27 cellular contexts compared by ENCODE assay signal in the genomic region with DNA sequence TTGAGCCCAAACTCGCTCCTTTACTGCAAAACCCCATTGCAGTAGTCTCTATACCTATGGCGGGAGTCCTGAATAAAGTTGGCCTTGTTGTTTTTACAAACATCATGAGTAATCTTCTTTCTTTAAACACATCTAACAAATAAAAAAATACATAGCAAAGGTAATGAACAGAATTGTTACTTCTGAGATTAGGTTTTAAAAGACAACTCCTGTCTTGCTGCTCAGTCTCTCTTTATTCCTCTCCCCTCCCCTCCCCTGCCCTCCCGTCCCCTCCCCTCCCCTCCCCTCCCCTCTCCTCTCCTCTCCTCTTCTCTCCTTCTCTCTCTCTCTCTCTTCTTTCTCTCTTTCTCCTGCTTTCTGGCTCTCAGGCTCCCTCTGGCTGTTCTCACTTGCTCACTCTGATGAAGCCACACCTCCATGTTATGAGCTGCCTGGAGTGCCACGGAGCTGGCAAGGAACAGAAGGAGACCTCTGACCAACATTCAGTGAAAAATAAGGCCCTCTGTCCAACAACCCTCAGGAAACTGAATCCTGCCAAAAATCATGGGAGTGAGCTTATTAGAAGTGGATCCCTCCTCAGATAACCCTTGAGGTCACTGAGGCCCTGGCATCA.
DNase-seq lines count a peak whose midpoint lies in the region; ATAC-seq, FAIRE-seq and TF ChIP-seq lines count a peak whose summit lies in the region.
"Had no signal": no experiment of that assay in that cellular context is flagged by ENCODE, and none has a peak within 500 bp of the region (broad histone marks: within the 10 kb centered on the region; RNA-seq: fewer than 3 reads in every experiment).

No MANE protein-coding gene starts in this region.

- H3K27me3 ChIP-seq in K562 (ENCODE audit: control insufficient read depth in 2 of 2, insufficient read depth in 2 of 2, low read length in 2 of 2) (no peaks in the 10 kb centered on the region), upper lobe of right lung (no peaks in the 10 kb centered on the region)
- H3K27me3 ChIP-seq: heart left ventricle, MG63, neutrophil had no signal

- in situ Hi-C loops in K562 (cut with MboI), result no loop called here

- no TSS peak for BruUV-seq in K562 (replicated peaks; lab: Mats Ljungman, UMichigan)

- H3K4me1 ChIP-seq in K562 (replicated peaks in 1 of 2; ENCODE audit: control insufficient read depth in 2 of 2, insufficient read depth in 2 of 2, low read length in 2 of 2) (no peaks in the 10 kb centered on the region), upper lobe of right lung (no peaks in the 10 kb centered on the region)
- H3K4me1 ChIP-seq: heart left ventricle had no signal

- no peak overlapping the region for H2AFZ ChIP-seq in K562 (ENCODE audit: low read depth, low read length)
- H2AFZ ChIP-seq: GM23248 had no signal

- H3K4me3 ChIP-seq in K562 (no peak overlapping the region), upper lobe of right lung (no peak overlapping the region)
- H3K4me3 ChIP-seq: GM23248, heart left ventricle, MG63, smooth muscle cell, thoracic aorta had no signal

- CTCF ChIA-PET in K562 (lab: Yijun Ruan, JAX; ENCODE audit: low intra/inter-chr PET ratio), result interaction anchor here (0.5 to 0.6 kb wide), 2 partner anchors 338 to 365 kb away, joined by 3 read pairs; no protein-coding TSS in a partner anchor

- no peaks in the 10 kb centered on the region for H3K4me1 Mint-ChIP-seq in activated naive CD8-positive, alpha-beta T cell treated with anti-CD3 and anti-CD28 coated beads, Interleukin-2, amount 50 U/mL, for 24 hours
- H3K4me1 Mint-ChIP-seq: IgD-negative memory B cell; immature natural killer cell; stimulated activated naive B cell treated with anti-CD40 and anti-IgM and Interleukin-4, amounts not matched to agents 10 μg/mL and 1 μg/mL and 100 μg/mL, for 72 hours had no signal

- H4K20me1 ChIP-seq in K562 (replicated peaks; ENCODE audit: control insufficient read depth, insufficient read depth, low read length), result no peaks in the 10 kb centered on the region

- no peak overlapping the region for H3K9ac ChIP-seq in K562 (ENCODE audit: insufficient read depth in 1 of 2, low read depth in 2 of 2, low read length in 2 of 2)
- H3K9ac ChIP-seq: GM23248 had no signal

- H3K27ac ChIP-seq in K562 (ENCODE audit: extremely low read depth, low read depth, low read length) (no peak overlapping the region), upper lobe of right lung (no peak overlapping the region)
- H3K27ac ChIP-seq: epithelial cell of prostate, GM23248, heart left ventricle, neutrophil, thoracic aorta had no signal

- TF ChIP-seq CTCF in K562 (IDR thresholded peaks at IDR 0.05 in 2 of 3, conservative IDR thresholded peaks at IDR 0.05 in 1 of 3; ENCODE audit: insufficient read depth in 2 of 3, low read depth in 1 of 3, low read length in 3 of 3), result no peak
- no peak for TF ChIP-seq CTCF in upper lobe of right lung (IDR thresholded peaks at IDR 0.05)

- H3K9me3 ChIP-seq in K562 (replicated peaks; ENCODE audit: control insufficient read depth, insufficient read depth, low read depth, low read length) (no peaks in the 10 kb centered on the region; the same call in 1 of the 2 replicates), upper lobe of right lung (no peaks in the 10 kb centered on the region)
- H3K9me3 ChIP-seq: heart left ventricle, MG63, neutrophil, thoracic aorta had no signal

- TF ChIP-seq POLR2A in K562 (conservative IDR thresholded peaks at IDR 0.05), result no peak

- H3K9me3 Mint-ChIP-seq in activated naive CD8-positive, alpha-beta T cell treated with anti-CD3 and anti-CD28 coated beads, Interleukin-2, amount 50 U/mL, for 24 hours, result peaks cover 5% of the 10 kb centered on the region

- no peaks in the 10 kb centered on the region for H3K79me2 ChIP-seq in K562 (ENCODE audit: control insufficient read depth, insufficient read depth, low read length)

- intact Hi-C loops in K562 (cut with micrococcal nuclease), result no loop called here
- intact Hi-C loops in upper lobe of right lung (cut with DNase I), result no loop called here

- TF ChIP-seq EP300 in K562 (IDR thresholded peaks at IDR 0.05; ENCODE audit: low read length), result no peak

- H3K4me2 ChIP-seq in K562 (ENCODE audit: insufficient read depth, low read length), result no peak overlapping the region
- H3K4me2 ChIP-seq: smooth muscle cell had no signal

- ATAC-seq in K562, result no peak
- ATAC-seq in upper lobe of right lung, result peak; percentile 33
- no peak for ATAC-seq in activated naive CD8-positive, alpha-beta T cell treated with anti-CD3 and anti-CD28 coated beads, Interleukin-2, amount 50 U/mL, for 24 hours
- ATAC-seq in GM18867 (IDR thresholded peaks at IDR 0.05; ENCODE audit: unreplicated experiment), result no peak
- ATAC-seq: activated CD4-positive, CD25-positive, alpha-beta regulatory T cell treated with anti-CD3 and anti-CD28 coated beads, Interleukin-2, amount 50 U/mL, for 24 hours; heart left ventricle; stimulated activated naive B cell treated with anti-CD40 and anti-IgM and Interleukin-4, amounts not matched to agents 10 μg/mL and 1 μg/mL and 100 μg/mL, for 72 hours had no signal

- TF ChIP-seq RAD21 in K562 (CRISPR knock-in tag; conservative IDR thresholded peaks at IDR 0.05 in 1 of 2, IDR thresholded peaks at IDR 0.05 in 1 of 2), result no peak

- no peaks in the 10 kb centered on the region for H3K27me3 Mint-ChIP-seq in activated naive CD8-positive, alpha-beta T cell treated with anti-CD3 and anti-CD28 coated beads, Interleukin-2, amount 50 U/mL, for 24 hours
- H3K27me3 Mint-ChIP-seq: IgD-negative memory B cell; stimulated activated naive B cell treated with anti-CD40 and anti-IgM and Interleukin-4, amounts not matched to agents 10 μg/mL and 1 μg/mL and 100 μg/mL, for 72 hours had no signal

- no peak overlapping the region for H3K4me3 Mint-ChIP-seq in activated naive CD8-positive, alpha-beta T cell treated with anti-CD3 and anti-CD28 coated beads, Interleukin-2, amount 50 U/mL, for 24 hours
- H3K4me3 Mint-ChIP-seq: IgD-negative memory B cell; immature natural killer cell; stimulated activated naive B cell treated with anti-CD40 and anti-IgM and Interleukin-4, amounts not matched to agents 10 μg/mL and 1 μg/mL and 100 μg/mL, for 72 hours had no signal

- POLR2A ChIA-PET in K562 (lab: Yijun Ruan, JAX), result no interaction called here

- WGBS in K562 (ENCODE audit: insufficient coverage, low coverage, missing lambda C conversion rate), result 0% methylated on average over 4 of the region's 4 CpGs

- DNase-seq in NCI-H82 (lab: John Stamatoyannopoulos, UW) (peak; percentile 34), NCI-H82 treated with DMSO at 0.1 percent for 48 hours (lab: John Stamatoyannopoulos, UW; ENCODE audit: unreplicated experiment) (no peak), K562 (ENCODE audit: extremely low read depth in 1 of 4, low spot score in 3 of 4) (no peak), left kidney (ENCODE audit: low read depth, low spot score) (peak; percentile 15), upper lobe of right lung (no peak), HUDEP-2 (lab: John Stamatoyannopoulos, UW; ENCODE audit: unreplicated experiment in 76 of 76) (no peak)
- DNase-seq in activated naive CD8-positive, alpha-beta T cell treated with anti-CD3 and anti-CD28 coated beads, Interleukin-2, amount 50 U/mL, for 24 hours, result no peak
- DNase-seq: 8988T; activated naive CD4-positive, alpha-beta T cell; activated T-cell treated with anti-CD3 and anti-CD28 coated beads, Interleukin-2, amount 50 U/mL, for 1 hour; AML-193; DND-41; GM23248; heart left ventricle; immature natural killer cell; MG63; NCI-H1417 treated with DMSO at 0.1 percent for 48 hours; NCI-H526 treated with DMSO at 0.1 percent for 48 hours; stimulated activated naive B cell treated with anti-CD40 and anti-IgM and Interleukin-4, amounts not matched to agents 10 μg/mL and 1 μg/mL and 100 μg/mL, for 72 hours; SW 1271 had no signal

- H3K27ac Mint-ChIP-seq in activated naive CD8-positive, alpha-beta T cell treated with anti-CD3 and anti-CD28 coated beads, Interleukin-2, amount 50 U/mL, for 24 hours, result no peak overlapping the region
- H3K27ac Mint-ChIP-seq: IgD-negative memory B cell; immature natural killer cell; stimulated activated naive B cell treated with anti-CD40 and anti-IgM and Interleukin-4, amounts not matched to agents 10 μg/mL and 1 μg/mL and 100 μg/mL, for 72 hours had no signal

- no peaks in the 10 kb centered on the region for H3K36me3 Mint-ChIP-seq in activated naive CD8-positive, alpha-beta T cell treated with anti-CD3 and anti-CD28 coated beads, Interleukin-2, amount 50 U/mL, for 24 hours (ENCODE audit: low read depth)
- H3K36me3 Mint-ChIP-seq: IgD-negative memory B cell; immature natural killer cell; stimulated activated naive B cell treated with anti-CD40 and anti-IgM and Interleukin-4, amounts not matched to agents 10 μg/mL and 1 μg/mL and 100 μg/mL, for 72 hours had no signal

- H3K36me3 ChIP-seq in K562 (ENCODE audit: control insufficient read depth, insufficient read depth, low read length) (no peaks in the 10 kb centered on the region), upper lobe of right lung (no peaks in the 10 kb centered on the region)
- H3K36me3 ChIP-seq: heart left ventricle, MG63, neutrophil, thoracic aorta had no signal

- FAIRE-seq in K562 (lab: Jason Lieb, UNC), result no peak

- no peaks in the 10 kb centered on the region for H3K9me1 ChIP-seq in K562 (ENCODE audit: control insufficient read depth, insufficient read depth, low read length)

TF ChIP-seq in K562, 482 proteins besides CTCF, POLR2A, EP300 and RAD21 (continues in another document):
- TF ChIP-seq, protein P1, sequence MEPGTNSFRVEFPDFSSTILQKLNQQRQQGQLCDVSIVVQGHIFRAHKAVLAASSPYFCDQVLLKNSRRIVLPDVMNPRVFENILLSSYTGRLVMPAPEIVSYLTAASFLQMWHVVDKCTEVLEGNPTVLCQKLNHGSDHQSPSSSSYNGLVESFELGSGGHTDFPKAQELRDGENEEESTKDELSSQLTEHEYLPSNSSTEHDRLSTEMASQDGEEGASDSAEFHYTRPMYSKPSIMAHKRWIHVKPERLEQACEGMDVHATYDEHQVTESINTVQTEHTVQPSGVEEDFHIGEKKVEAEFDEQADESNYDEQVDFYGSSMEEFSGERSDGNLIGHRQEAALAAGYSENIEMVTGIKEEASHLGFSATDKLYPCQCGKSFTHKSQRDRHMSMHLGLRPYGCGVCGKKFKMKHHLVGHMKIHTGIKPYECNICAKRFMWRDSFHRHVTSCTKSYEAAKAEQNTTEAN (CRISPR knock-in tag; IDR thresholded peaks at IDR 0.05), result no peak
- TF ChIP-seq, protein P2, sequence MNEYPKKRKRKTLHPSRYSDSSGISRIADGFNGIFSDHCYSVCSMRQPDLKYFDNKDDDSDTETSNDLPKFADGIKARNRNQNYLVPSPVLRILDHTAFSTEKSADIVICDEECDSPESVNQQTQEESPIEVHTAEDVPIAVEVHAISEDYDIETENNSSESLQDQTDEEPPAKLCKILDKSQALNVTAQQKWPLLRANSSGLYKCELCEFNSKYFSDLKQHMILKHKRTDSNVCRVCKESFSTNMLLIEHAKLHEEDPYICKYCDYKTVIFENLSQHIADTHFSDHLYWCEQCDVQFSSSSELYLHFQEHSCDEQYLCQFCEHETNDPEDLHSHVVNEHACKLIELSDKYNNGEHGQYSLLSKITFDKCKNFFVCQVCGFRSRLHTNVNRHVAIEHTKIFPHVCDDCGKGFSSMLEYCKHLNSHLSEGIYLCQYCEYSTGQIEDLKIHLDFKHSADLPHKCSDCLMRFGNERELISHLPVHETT (CRISPR knock-in tag; conservative IDR thresholded peaks at IDR 0.05 in 1 of 2, IDR thresholded peaks at IDR 0.05 in 1 of 2), result 0 out of 4 replicates have a peak, but pooled peaks of 1 of the 2 experiments have one; percentile 51
- TF ChIP-seq KLF1 (tag; IDR thresholded peaks at IDR 0.05), result no peak

Comparison
In these comparisons a context has a peak if more than half of its experiments do, and no peak if none do; other contexts are left out.
1. DNase-seq: peak in NCI-H82 (single experiment) and left kidney (single experiment); none in NCI-H82 treated with DMSO at 0.1 percent for 48 hours (single experiment), K562 (0 of 4), upper lobe of right lung (single experiment), activated naive CD8-positive, alpha-beta T cell treated with anti-CD3 and anti-CD28 coated beads, Interleukin-2, amount 50 U/mL, for 24 hours (single experiment) and HUDEP-2 (0 of 76).